Comparison of ENCODE assay signal across 8 cellular contexts in genomic region chr21:28884976-28885852, GRCh38.
DNase-seq lines count a peak whose midpoint lies in the region; ATAC-seq and TF ChIP-seq lines count a peak whose summit lies in the region.

No MANE protein-coding gene starts in this region.

- H3K9me3 ChIP-seq in muscle layer of colon (ENCODE audit: low read length): no peaks in the 10 kb centered on the region

- no peak for TF ChIP-seq RAD21 in Ishikawa (IDR thresholded peaks at IDR 0.05; ENCODE audit: low read depth)

- DNase-seq in DMS153 (lab: John Stamatoyannopoulos, UW): peak; percentile 74
- peak; percentile 87 for DNase-seq in OCI-M2 (lab: John Stamatoyannopoulos, UW; ENCODE audit: unreplicated experiment)
- DNase-seq in activated T-cell treated with anti-CD3 and anti-CD28 coated beads, Interleukin-2, amount 50 U/mL, for 1 hour: peak; percentile 90
- peak; percentile 78 to 80 for DNase-seq in stimulated activated CD8-positive, alpha-beta memory T cell treated with anti-CD3 and anti-CD28 coated beads, Interleukin-7, amount 100 ng/mL, for 1 hour (ENCODE audit: low read depth in 2 of 2)

- ATAC-seq in GM21619 (IDR thresholded peaks at IDR 0.05; ENCODE audit: unreplicated experiment) (peak; percentile 95), esophagus mucosa (peak; percentile 99)

- peak overlapping the region; percentile 79 for H3K27ac ChIP-seq in muscle layer of colon (ENCODE audit: low read depth, low read length)

- no peak for TF ChIP-seq EP300 in Ishikawa (IDR thresholded peaks at IDR 0.05; ENCODE audit: borderline replicate concordance)

- no peaks in the 10 kb centered on the region for H3K27me3 ChIP-seq in muscle layer of colon (ENCODE audit: control insufficient read depth in 1 of 2, insufficient read depth in 2 of 2, low read length in 2 of 2)

- H3K4me1 ChIP-seq in muscle layer of colon (ENCODE audit: insufficient read depth, low read length): peaks cover 7% of the 10 kb centered on the region

- H3K9ac ChIP-seq in muscle layer of colon (ENCODE audit: low read length): peak overlapping the region; percentile 13

- H3K36me3 ChIP-seq in muscle layer of colon (ENCODE audit: insufficient read depth, low read length): peaks cover 8% of the 10 kb centered on the region

- H3K4me3 ChIP-seq in muscle layer of colon (ENCODE audit: low read depth in 1 of 2, low read length in 2 of 2): peak overlapping the region; percentile 58 to 71

TF ChIP-seq in Ishikawa, 13 proteins besides CTCF, POLR2A, EP300 and RAD21:
- TF ChIP-seq USF1 (IDR thresholded peaks at IDR 0.05) (peak; percentile 89), TAF1 (IDR thresholded peaks at IDR 0.05; ENCODE audit: low read depth) (peak; percentile 78), MAX (IDR thresholded peaks at IDR 0.05) (peak; percentile 100), TEAD4 (IDR thresholded peaks at IDR 0.05) (peak; percentile 38; the same call in 1 of the 2 replicates), YY1 (IDR thresholded peaks at IDR 0.05; ENCODE audit: low read depth) (peak; percentile 76), CREB1 (IDR thresholded peaks at IDR 0.05; ENCODE audit: low read depth) (no peak), REST (IDR thresholded peaks at IDR 0.05; ENCODE audit: low read depth) (no peak), TCF12 (IDR thresholded peaks at IDR 0.05; ENCODE audit: low read depth) (peak; percentile 68)

Comparison
In these comparisons a context has a peak if more than half of its experiments do, and no peak if none do; other contexts are left out.
1. Peak in every context shown above with its lines: DNase-seq, ATAC-seq, H3K4me3 ChIP-seq and H3K27ac ChIP-seq.